Comparison of ENCODE assay signal across 12 cellular contexts in genomic region chr22:20422965-20423635, GRCh38. TPM values are rescaled to one million over a fixed set of nuclear protein-coding genes. Genes with fewer than 3 reads are reported as not detected.
DNase-seq lines count a peak whose midpoint lies in the region; ATAC-seq and TF ChIP-seq lines count a peak whose summit lies in the region.
"Had no signal": no experiment of that assay in that cellular context is flagged by ENCODE, and none has a peak within 500 bp of the region (broad histone marks: within the 10 kb centered on the region; RNA-seq: fewer than 3 reads in every experiment).

No MANE protein-coding gene starts in this region.

- no peak overlapping the region for H3K4me3 ChIP-seq in mucosa of descending colon

- no peaks in the 10 kb centered on the region for H3K9me3 Mint-ChIP-seq in mesothelial cell of epicardium
- no peaks in the 10 kb centered on the region for H3K9me3 Mint-ChIP-seq in activated CD8-positive, alpha-beta T cell treated with anti-CD3 and anti-CD28 coated beads, Interleukin-2, amount 10 ng/mL, durations not matched to agents 7 days and 5 days (ENCODE audit: insufficient read depth)

- POLR2A ChIA-PET in activated CD8-positive, alpha-beta T cell treated with anti-CD3 and anti-CD28 coated beads, Interleukin-2, amount 10 ng/mL, durations not matched to agents 7 days and 5 days (lab: Charles Lee) = interaction anchor here (0.7 kb wide), 1 partner anchor 145 kb away, joined by 3 read pairs; no protein-coding TSS in a partner anchor

- CTCF ChIA-PET in activated CD8-positive, alpha-beta T cell treated with anti-CD3 and anti-CD28 coated beads, Interleukin-2, amount 10 ng/mL, durations not matched to agents 7 days and 5 days (lab: Charles Lee) = no interaction called here

- H3K4me1 ChIP-seq in mucosa of descending colon (ENCODE audit: low read depth) = peaks cover 9% of the 10 kb centered on the region

- intact Hi-C loops in mucosa of descending colon (cut with DNase I, micrococcal nuclease) = loop anchor here in 1 of 2 donors (5.0 kb wide), 1 partner anchor 34 kb away; no protein-coding TSS in a partner anchor

- peaks cover 4% of the 10 kb centered on the region for H3K4me1 Mint-ChIP-seq in mesothelial cell of epicardium
- peaks cover 7% of the 10 kb centered on the region for H3K4me1 Mint-ChIP-seq in activated CD8-positive, alpha-beta T cell treated with anti-CD3 and anti-CD28 coated beads, Interleukin-2, amount 10 ng/mL, durations not matched to agents 7 days and 5 days (ENCODE audit: low read depth)

- H3K36me3 Mint-ChIP-seq in mesothelial cell of epicardium = peaks cover 15% of the 10 kb centered on the region
- no peaks in the 10 kb centered on the region for H3K36me3 Mint-ChIP-seq in activated CD8-positive, alpha-beta T cell treated with anti-CD3 and anti-CD28 coated beads, Interleukin-2, amount 10 ng/mL, durations not matched to agents 7 days and 5 days (ENCODE audit: low read depth)

- TF ChIP-seq CTCF in mesothelial cell of epicardium (IDR thresholded peaks at IDR 0.05; ENCODE audit: unreplicated experiment) = no peak
- no peak for TF ChIP-seq CTCF in mucosa of descending colon (IDR thresholded peaks at IDR 0.05)

- no peaks in the 10 kb centered on the region for H3K27me3 Mint-ChIP-seq in mesothelial cell of epicardium (ENCODE audit: low read depth)
- H3K27me3 Mint-ChIP-seq in activated CD8-positive, alpha-beta T cell treated with anti-CD3 and anti-CD28 coated beads, Interleukin-2, amount 10 ng/mL, durations not matched to agents 7 days and 5 days (ENCODE audit: low read depth) = peaks cover 19% of the 10 kb centered on the region

- ATAC-seq in mucosa of descending colon = no peak
- no peak for ATAC-seq in activated CD8-positive, alpha-beta T cell treated with anti-CD3 and anti-CD28 coated beads, Interleukin-2, amount 10 ng/mL, durations not matched to agents 7 days and 5 days

- no peaks in the 10 kb centered on the region for H3K36me3 ChIP-seq in mucosa of descending colon (ENCODE audit: low read depth)

- peak overlapping the region; percentile 74 for H3K27ac Mint-ChIP-seq in mesothelial cell of epicardium
- H3K27ac Mint-ChIP-seq in activated CD8-positive, alpha-beta T cell treated with anti-CD3 and anti-CD28 coated beads, Interleukin-2, amount 10 ng/mL, durations not matched to agents 7 days and 5 days = no peak overlapping the region

- DNase-seq in M059J (ENCODE audit: low read depth) (peak; percentile 63), epidermal melanocyte (ENCODE audit: insufficient read length, low spot score) (peak; percentile 98), mesothelial cell of epicardium (ENCODE audit: low spot score in 2 of 2, unreplicated experiment in 2 of 2) (no peak), superior temporal gyrus (ENCODE audit: extremely low spot score) (peak; percentile 89), NCI-H2227 treated with DMSO at 0.1 percent for 48 hours (lab: John Stamatoyannopoulos, UW) (no peak), mucosa of descending colon (no peak), NCI-H2081 treated with DMSO at 0.1 percent for 48 hours (lab: John Stamatoyannopoulos, UW) (no peak)
- no peak for DNase-seq in activated CD8-positive, alpha-beta T cell treated with anti-CD3 and anti-CD28 coated beads, Interleukin-2, amount 10 ng/mL, durations not matched to agents 7 days and 5 days
- DNase-seq: DMS79; NCI-H1048; OCI-M1; stimulated activated CD4-positive, alpha-beta T cell treated with anti-CD3 and anti-CD28 coated beads, Interleukin-2, amount 100 ng/mL, for 48 hours had no signal

- H3K9me3 ChIP-seq in mucosa of descending colon = no peaks in the 10 kb centered on the region

- H3K4me3 Mint-ChIP-seq in mesothelial cell of epicardium = no peak overlapping the region
- H3K4me3 Mint-ChIP-seq in activated CD8-positive, alpha-beta T cell treated with anti-CD3 and anti-CD28 coated beads, Interleukin-2, amount 10 ng/mL, durations not matched to agents 7 days and 5 days = no peak overlapping the region

RNA-seq across cellular contexts. Expression of gene SCARF2, which starts 14.5 kb away (rescaled TPM):
- 10.3 and 24.3 TPM in 2 replicates for total RNA-seq in M059J (2014; rRNA removed; shearing (Covaris generic))
- total RNA-seq in mesothelial cell of epicardium = 45.7 to 47.2 TPM (median 46.8 TPM) in 3 replicates
- total RNA-seq in mucosa of descending colon = 1 to 10 TPM; 1.2 to 8.7 (median 3.0) TPM
- total RNA-seq in activated CD8-positive, alpha-beta T cell treated with anti-CD3 and anti-CD28 coated beads, Interleukin-2, amount 10 ng/mL, durations not matched to agents 7 days and 5 days = 1 to 10 TPM in 1 of 2 experiments, under 1 TPM in 1; 0.76 to 1.2 TPM

RNA-seq across cellular contexts. Expression of gene ZNF74, which starts 29.1 kb away (rescaled TPM):
- 4.6 and 8.3 TPM in 2 replicates for total RNA-seq in M059J (2014; rRNA removed; shearing (Covaris generic))
- total RNA-seq in mesothelial cell of epicardium = 36.8 to 38.3 TPM (median 38.1 TPM) in 3 replicates
- 10 to 100 TPM in 1 of 3 donors, 1 to 10 TPM in 2; 4.2 to 14.4 (median 4.8) TPM for total RNA-seq in mucosa of descending colon
- 10 to 100 TPM in 1 of 2 experiments, 1 to 10 TPM in 1; 9.2 to 12.6 TPM for total RNA-seq in activated CD8-positive, alpha-beta T cell treated with anti-CD3 and anti-CD28 coated beads, Interleukin-2, amount 10 ng/mL, durations not matched to agents 7 days and 5 days

Comparison
In these comparisons a context has a peak if more than half of its experiments do, and no peak if none do; other contexts are left out.
1. DNase-seq: peak in M059J (single experiment), epidermal melanocyte (single experiment) and superior temporal gyrus (single experiment); none in mesothelial cell of epicardium (0 of 2), NCI-H2227 treated with DMSO at 0.1 percent for 48 hours (single experiment), mucosa of descending colon (0 of 3), NCI-H2081 treated with DMSO at 0.1 percent for 48 hours (single experiment) and activated CD8-positive, alpha-beta T cell treated with anti-CD3 and anti-CD28 coated beads, Interleukin-2, amount 10 ng/mL, durations not matched to agents 7 days and 5 days (single experiment).